In the genomic region with DNA sequence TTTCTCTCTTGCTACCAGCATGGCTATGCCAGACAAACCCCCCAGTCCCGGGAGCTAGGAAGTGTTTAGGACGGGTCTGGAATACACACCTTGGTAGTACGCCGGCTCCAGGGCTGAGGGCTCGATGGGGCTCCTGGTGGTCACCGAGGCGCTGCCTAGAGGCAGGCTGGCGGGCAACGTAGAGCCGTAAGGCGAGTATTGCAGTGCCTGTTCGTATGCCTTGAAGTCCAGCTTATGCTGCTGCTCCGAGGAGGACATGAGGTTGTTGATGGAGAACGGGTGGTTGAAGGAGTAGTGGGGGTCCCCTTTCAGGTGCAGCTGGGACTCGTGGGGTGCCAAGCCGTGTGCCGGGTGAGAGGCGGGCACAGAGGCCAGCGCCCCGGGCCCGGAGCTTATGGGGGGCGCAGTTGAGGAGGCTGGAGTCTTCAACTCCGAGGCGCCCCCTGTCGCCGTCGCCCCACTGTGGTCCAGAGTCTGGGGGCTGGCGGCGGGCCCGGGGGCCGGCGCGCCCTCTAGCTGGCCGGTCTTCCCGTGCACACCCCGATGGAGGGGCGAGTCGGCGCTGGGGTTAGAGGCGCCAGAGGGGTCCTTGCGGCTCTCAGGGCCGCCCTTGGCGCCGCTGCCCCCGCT, we compare ENCODE assay signal across 11 cellular contexts. TPM values are rescaled to one million over a fixed set of nuclear protein-coding genes. Genes with fewer than 3 reads are reported as not detected.
A peak's percentile ranks its signal among the peaks of the same experiment; 100 is the strongest.
DNase-seq lines count a peak whose midpoint lies in the region; ATAC-seq and TF ChIP-seq lines count a peak whose summit lies in the region.
"Had no signal": no experiment of that assay in that cellular context is flagged by ENCODE, and none has a peak within 500 bp of the region (broad histone marks: within the 10 kb centered on the region; RNA-seq: fewer than 3 reads in every experiment).

No MANE protein-coding gene starts in this region.

- DNase-seq in GM10266 (ENCODE audit: extremely low spot score) (peak; percentile 17), NCI-H146 treated with DMSO at 0.1 percent for 48 hours (lab: John Stamatoyannopoulos, UW; ENCODE audit: unreplicated experiment) (peak; percentile 31), osteoblast (ENCODE audit: insufficient read length, low spot score, missing footprints) (peak; percentile 44), middle frontal gyrus (ENCODE audit: extremely low spot score, low spot score) (no peak)
- DNase-seq in activated CD8-positive, alpha-beta memory T cell treated with anti-CD3 and anti-CD28 coated beads, Interleukin-2, amount 50 U/mL, for 4 hours = no peak
- DNase-seq: amniotic stem cell had no signal

- H3K27ac ChIP-seq in ectodermal cell (ENCODE audit: insufficient read depth, low read depth, low read length, poor library complexity, severe bottlenecking) (no peak overlapping the region), osteoblast (ENCODE audit: low read depth, low read length) (no peak overlapping the region)

- H3K4me2 ChIP-seq in osteoblast (ENCODE audit: insufficient read depth, low read length) = no peak overlapping the region

- peak overlapping the region; percentile 13 for H3K4me3 ChIP-seq in ectodermal cell (ENCODE audit: insufficient read depth, low read depth, low read length)
- H3K4me3 ChIP-seq in osteoblast (ENCODE audit: insufficient read depth, low read length) = no peak overlapping the region
- H3K4me3 ChIP-seq: K562 had no signal

- H3K36me3 ChIP-seq in ectodermal cell (ENCODE audit: control insufficient read depth, insufficient read depth, low read length) (no peaks in the 10 kb centered on the region), osteoblast (ENCODE audit: insufficient read depth, low read length) (no peaks in the 10 kb centered on the region)

- ATAC-seq in GM21423 (IDR thresholded peaks at IDR 0.05; ENCODE audit: unreplicated experiment) (no peak), HG02852 (IDR thresholded peaks at IDR 0.05; ENCODE audit: unreplicated experiment) (no peak)
- ATAC-seq: K562 had no signal

- no peaks in the 10 kb centered on the region for H4K20me1 ChIP-seq in osteoblast (ENCODE audit: insufficient read depth, low read length)

- peaks cover 100% of the 10 kb centered on the region for H3K27me3 ChIP-seq in ectodermal cell (ENCODE audit: control insufficient read depth, insufficient read depth, low read length, poor library complexity, severe bottlenecking)
- peaks cover 88% of the 10 kb centered on the region for H3K27me3 ChIP-seq in osteoblast (ENCODE audit: insufficient read depth, low read length)

- H3K9me3 ChIP-seq in ectodermal cell (ENCODE audit: control insufficient read depth, low read length) (no peaks in the 10 kb centered on the region), osteoblast (ENCODE audit: low read depth, low read length) (no peaks in the 10 kb centered on the region)

- WGBS in ectodermal cell, 2 experiments = 1 to 2% methylated on average over 45 of the region's 45 CpGs

- no peak overlapping the region for H2AFZ ChIP-seq in osteoblast (ENCODE audit: low read length)

- no peaks in the 10 kb centered on the region for H3K79me2 ChIP-seq in osteoblast (ENCODE audit: insufficient read depth, low read length)

- H3K4me1 ChIP-seq in ectodermal cell (ENCODE audit: control insufficient read depth, insufficient read depth, low read length) (peaks cover 32% of the 10 kb centered on the region), osteoblast (ENCODE audit: insufficient read depth, low read length) (no peaks in the 10 kb centered on the region)

- TF ChIP-seq CTCF in GM10266 (IDR thresholded peaks at IDR 0.05; ENCODE audit: control insufficient read depth, insufficient read depth, low read depth, missing control alignments) (no peak), osteoblast (IDR thresholded peaks at IDR 0.05; ENCODE audit: extremely low read depth, low read depth, low read length) (no peak)

RNA-seq across cellular contexts. Expression of gene FOXA1, which starts 3.6 kb away (rescaled TPM):
- polyA plus RNA-seq in ectodermal cell (2013, experiment 1 of 4) = 0.76 TPM
- polyA plus RNA-seq in ectodermal cell (2013, experiment 2 of 4) = 1.1 TPM
- polyA plus RNA-seq in ectodermal cell (2013, experiment 3 of 4) = 1.2 TPM
- polyA plus RNA-seq in ectodermal cell (2013, experiment 4 of 4) = 1.4 TPM
- total RNA-seq in osteoblast = 0.36 TPM in 1 of 2 replicates, not detected in the other
- total RNA-seq: T-helper 1 cell treated with Interleukin-12 subunit alpha and Interleukin-12 subunit beta and Interleukin-4 antibody, amounts not matched to agents 30 ng/mL and 1 ng/mL, for 36 hours had no signal

RNA-seq across cellular contexts. Expression of gene TTC6, which starts 4.0 kb away (rescaled TPM):
- not detected for polyA plus RNA-seq in ectodermal cell (2013, experiment 1 of 4)
- 0.34 TPM for polyA plus RNA-seq in ectodermal cell (2013, experiment 2 of 4)
- 0.43 TPM for polyA plus RNA-seq in ectodermal cell (2013, experiment 3 of 4)
- 0.08 TPM for polyA plus RNA-seq in ectodermal cell (2013, experiment 4 of 4)
- total RNA-seq in osteoblast = under 0.01 TPM in 2 replicates
- total RNA-seq: T-helper 1 cell treated with Interleukin-12 subunit alpha and Interleukin-12 subunit beta and Interleukin-4 antibody, amounts not matched to agents 30 ng/mL and 1 ng/mL, for 36 hours had no signal

Comparison
In these comparisons a context has a peak if more than half of its experiments do, and no peak if none do; other contexts are left out.
1. DNase-seq: peak in GM10266 (single experiment), NCI-H146 treated with DMSO at 0.1 percent for 48 hours (single experiment) and osteoblast (single experiment); none in middle frontal gyrus (single experiment) and activated CD8-positive, alpha-beta memory T cell treated with anti-CD3 and anti-CD28 coated beads, Interleukin-2, amount 50 U/mL, for 4 hours (single experiment).